ENCODE assay signal across 8 cellular contexts in the genomic region with DNA sequence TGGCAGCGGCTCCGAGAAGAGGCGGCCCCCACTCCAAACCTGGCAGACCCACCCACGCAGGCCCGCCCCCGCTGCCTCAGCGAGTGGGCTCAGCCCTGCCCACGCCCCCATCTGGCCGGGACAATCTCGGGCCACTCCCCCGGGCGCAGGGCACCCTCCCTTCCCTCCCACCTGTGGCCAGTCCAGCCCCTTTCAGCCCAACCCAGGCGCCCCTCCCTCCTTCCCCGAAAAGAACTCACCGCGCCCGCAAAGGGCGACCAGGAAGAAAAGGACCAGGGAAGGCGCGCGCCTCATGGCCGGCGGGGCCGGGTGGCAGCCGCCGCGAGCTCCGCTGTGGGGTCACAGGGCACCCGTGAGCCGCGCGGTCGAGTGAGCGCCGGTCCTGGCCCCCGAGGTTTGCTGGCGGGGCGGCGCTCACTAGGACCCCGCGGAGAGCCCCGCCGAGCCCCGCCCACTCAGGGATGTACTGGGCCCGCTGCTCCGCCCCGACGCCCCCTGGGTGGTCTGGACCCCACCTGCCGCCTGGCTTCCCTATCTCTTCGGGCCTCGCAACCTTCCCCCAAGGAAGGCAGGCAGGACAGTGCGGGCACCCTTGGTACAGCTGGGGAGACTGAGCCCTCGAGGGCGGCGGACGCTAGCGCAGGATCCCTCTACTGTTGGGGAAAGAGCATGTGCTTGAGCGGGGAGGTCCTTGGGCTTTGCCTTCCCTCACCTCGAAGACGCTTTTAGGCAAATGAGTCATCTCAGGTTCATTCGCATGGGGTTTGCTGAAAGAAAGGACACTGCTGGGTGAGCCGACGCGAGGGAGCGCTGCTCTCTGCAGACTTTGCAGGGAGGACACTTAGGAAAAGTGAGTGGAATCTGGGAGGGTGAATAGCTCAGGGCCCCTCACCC. TPM values are rescaled to one million over a fixed set of nuclear protein-coding genes. Genes with fewer than 3 reads are reported as not detected.
DNase-seq lines count a peak whose midpoint lies in the region; ATAC-seq and TF ChIP-seq lines count a peak whose summit lies in the region.

A gene with protein sequence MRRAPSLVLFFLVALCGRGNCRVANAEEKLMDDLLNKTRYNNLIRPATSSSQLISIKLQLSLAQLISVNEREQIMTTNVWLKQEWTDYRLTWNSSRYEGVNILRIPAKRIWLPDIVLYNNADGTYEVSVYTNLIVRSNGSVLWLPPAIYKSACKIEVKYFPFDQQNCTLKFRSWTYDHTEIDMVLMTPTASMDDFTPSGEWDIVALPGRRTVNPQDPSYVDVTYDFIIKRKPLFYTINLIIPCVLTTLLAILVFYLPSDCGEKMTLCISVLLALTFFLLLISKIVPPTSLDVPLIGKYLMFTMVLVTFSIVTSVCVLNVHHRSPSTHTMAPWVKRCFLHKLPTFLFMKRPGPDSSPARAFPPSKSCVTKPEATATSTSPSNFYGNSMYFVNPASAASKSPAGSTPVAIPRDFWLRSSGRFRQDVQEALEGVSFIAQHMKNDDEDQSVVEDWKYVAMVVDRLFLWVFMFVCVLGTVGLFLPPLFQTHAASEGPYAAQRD (minus strand): TSS at position 371 of the 894 bp plus-strand sequence. CDS start 77 bp downstream, at position 294.

- no peaks in the 10 kb centered on the region for H3K9me3 Mint-ChIP-seq in activated CD4-positive, alpha-beta T cell treated with anti-CD3 and anti-CD28 coated beads, Interleukin-2, amount 10 ng/mL, durations not matched to agents 24 days and 14 days

- TF ChIP-seq CTCF in HCT116 (IDR thresholded peaks at IDR 0.05 in 2 of 3, conservative IDR thresholded peaks at IDR 0.05 in 1 of 3; ENCODE audit: borderline replicate concordance in 1 of 3, insufficient read depth in 1 of 3, low read depth in 2 of 3, low read length in 2 of 3) (no peak), fibroblast of villous mesenchyme (IDR thresholded peaks at IDR 0.05; ENCODE audit: insufficient read depth, low read depth, low read length) (no peak), ovary (IDR thresholded peaks at IDR 0.05) (no peak)

- H3K36me3 Mint-ChIP-seq in activated CD4-positive, alpha-beta T cell treated with anti-CD3 and anti-CD28 coated beads, Interleukin-2, amount 10 ng/mL, durations not matched to agents 24 days and 14 days (ENCODE audit: low read depth) = no peaks in the 10 kb centered on the region

- no peak for TF ChIP-seq EP300 in ovary (IDR thresholded peaks at IDR 0.05)

- intact Hi-C loops in HCT116 (cut with micrococcal nuclease) = no loop called here
- intact Hi-C loops in activated CD4-positive, alpha-beta T cell treated with anti-CD3 and anti-CD28 coated beads, Interleukin-2, amount 10 ng/mL, durations not matched to agents 24 days and 14 days (cut with micrococcal nuclease) = no loop called here
- intact Hi-C loops in ovary (cut with DNase I) = no loop called here

- H3K27ac ChIP-seq in HCT116 (ENCODE audit: low read depth, low read length) (peak within 1 kb of the TSS; percentile 10; the same call in 1 of the 2 replicates), ovary (no peak within 1 kb of the TSS)

- no peaks in the 10 kb centered on the region for H3K9me3 ChIP-seq in HCT116 (ENCODE audit: control insufficient read depth in 1 of 2, insufficient read depth in 1 of 2, low read depth in 1 of 2, low read length in 2 of 2)
- H3K9me3 ChIP-seq in ovary = no peaks in the 10 kb centered on the region

- peaks cover 24% of the 10 kb centered on the region for H3K27me3 Mint-ChIP-seq in activated CD4-positive, alpha-beta T cell treated with anti-CD3 and anti-CD28 coated beads, Interleukin-2, amount 10 ng/mL, durations not matched to agents 24 days and 14 days

- H3K4me1 Mint-ChIP-seq in activated CD4-positive, alpha-beta T cell treated with anti-CD3 and anti-CD28 coated beads, Interleukin-2, amount 10 ng/mL, durations not matched to agents 24 days and 14 days = peaks cover 7% of the 10 kb centered on the region

- H3K4me1 ChIP-seq in HCT116 (ENCODE audit: control insufficient read depth in 1 of 2, insufficient read depth in 2 of 2, low read length in 2 of 2) (peaks cover 2 to 15% of the 10 kb centered on the region in 2 experiments; a peak in 2 of 4 replicates), ovary (ENCODE audit: insufficient read depth) (no peaks in the 10 kb centered on the region)

- ATAC-seq in HCT116 (peak; percentile 77), GM21529 (IDR thresholded peaks at IDR 0.05; ENCODE audit: unreplicated experiment) (no peak), GM21717 (IDR thresholded peaks at IDR 0.05; ENCODE audit: unreplicated experiment) (no peak)

- TF ChIP-seq RAD21 in HCT116 (IDR thresholded peaks at IDR 0.05; ENCODE audit: low read depth) = no peak

- TF ChIP-seq POLR2A in HCT116 (IDR thresholded peaks at IDR 0.05; ENCODE audit: borderline replicate concordance, extremely low read depth, insufficient read depth, insufficient read length) (no peak), ovary (IDR thresholded peaks at IDR 0.05) (no peak)

- H3K27me3 ChIP-seq in HCT116 (ENCODE audit: insufficient read depth, low read length) = no peaks in the 10 kb centered on the region
- H3K27me3 ChIP-seq in ovary = no peaks in the 10 kb centered on the region

- no peaks in the 10 kb centered on the region for H4K20me1 ChIP-seq in HCT116 (ENCODE audit: insufficient read depth)

- H3K9me2 ChIP-seq in HCT116 (ENCODE audit: insufficient read depth) = no peaks in the 10 kb centered on the region

- no peak within 1 kb of the TSS for H3K27ac Mint-ChIP-seq in activated CD4-positive, alpha-beta T cell treated with anti-CD3 and anti-CD28 coated beads, Interleukin-2, amount 10 ng/mL, durations not matched to agents 24 days and 14 days

- WGBS in ovary, 3 donors = 7 to 15% (median 8%) methylated on average over 43 to 65 of the region's 65 CpGs

- RAD21 ChIA-PET in HCT116 (lab: Charles Lee; ENCODE audit: low non-redundant PET in 1 of 2, low total read pairs in 2 of 2, uncharacterized antibody in 2 of 2, unreplicated experiment in 2 of 2) = no interaction called here

- H3K79me2 ChIP-seq in HCT116 (ENCODE audit: insufficient read depth, low read length) = no peaks in the 10 kb centered on the region

- no peak within 1 kb of the TSS for H2AFZ ChIP-seq in HCT116 (ENCODE audit: low read depth, low read length, poor library complexity, severe bottlenecking)

- POLR2A ChIA-PET in HCT116 (lab: Charles Lee) = no interaction called here

- H3K4me3 ChIP-seq in HCT116 (replicated peaks in 1 of 2; ENCODE audit: low read depth in 1 of 2, low read length in 2 of 2) (peak within 1 kb of the TSS; percentile 43 to 56), fibroblast of villous mesenchyme (ENCODE audit: low read depth, low read length) (peak within 1 kb of the TSS; percentile 49), ovary (peak within 1 kb of the TSS; percentile 31)

- no peaks in the 10 kb centered on the region for H3K36me3 ChIP-seq in HCT116 (ENCODE audit: control insufficient read depth in 1 of 2, insufficient read depth in 2 of 2, low read length in 2 of 2)
- no peaks in the 10 kb centered on the region for H3K36me3 ChIP-seq in ovary

- CTCF ChIA-PET in HCT116 (lab: Charles Lee) = no interaction called here

- peak within 1 kb of the TSS; percentile 50 for H3K9ac ChIP-seq in HCT116 (ENCODE audit: low read length)

- DNase-seq in HCT116 (ENCODE audit: low read depth, low spot score) (no peak), fibroblast of villous mesenchyme (ENCODE audit: low read depth) (no peak), ovary (peak in 1 of 5 donors; percentile 32), NAMALWA (ENCODE audit: low spot score) (no peak), midbrain (lab: John Stamatoyannopoulos, UW) (no peak)
- peak; percentile 66 for DNase-seq in activated CD4-positive, alpha-beta T cell treated with anti-CD3 and anti-CD28 coated beads, Interleukin-2, amount 10 ng/mL, durations not matched to agents 24 days and 14 days

- H3K4me2 ChIP-seq in HCT116 (ENCODE audit: low read length) = peak within 1 kb of the TSS; percentile 64

- peak within 1 kb of the TSS; percentile 57 for H3K4me3 Mint-ChIP-seq in activated CD4-positive, alpha-beta T cell treated with anti-CD3 and anti-CD28 coated beads, Interleukin-2, amount 10 ng/mL, durations not matched to agents 24 days and 14 days

- no TSS peak for BruUV-seq in HCT116 (replicated peaks; lab: Mats Ljungman, UMichigan)

TF ChIP-seq in HCT116, 20 proteins besides CTCF, POLR2A, EP300 and RAD21 (continues in another document):
- TF ChIP-seq ZNF274 (IDR thresholded peaks at IDR 0.05; ENCODE audit: low read depth, low read length) = no peak
- TF ChIP-seq FOSL1 (IDR thresholded peaks at IDR 0.05; ENCODE audit: low read depth) = peak; percentile 32; the same call in 1 of the 2 replicates
- TF ChIP-seq TCF7L2 (IDR thresholded peaks at IDR 0.05; ENCODE audit: borderline replicate concordance, extremely low read depth, insufficient read depth, insufficient read length) = no peak
- TF ChIP-seq, protein P1, sequence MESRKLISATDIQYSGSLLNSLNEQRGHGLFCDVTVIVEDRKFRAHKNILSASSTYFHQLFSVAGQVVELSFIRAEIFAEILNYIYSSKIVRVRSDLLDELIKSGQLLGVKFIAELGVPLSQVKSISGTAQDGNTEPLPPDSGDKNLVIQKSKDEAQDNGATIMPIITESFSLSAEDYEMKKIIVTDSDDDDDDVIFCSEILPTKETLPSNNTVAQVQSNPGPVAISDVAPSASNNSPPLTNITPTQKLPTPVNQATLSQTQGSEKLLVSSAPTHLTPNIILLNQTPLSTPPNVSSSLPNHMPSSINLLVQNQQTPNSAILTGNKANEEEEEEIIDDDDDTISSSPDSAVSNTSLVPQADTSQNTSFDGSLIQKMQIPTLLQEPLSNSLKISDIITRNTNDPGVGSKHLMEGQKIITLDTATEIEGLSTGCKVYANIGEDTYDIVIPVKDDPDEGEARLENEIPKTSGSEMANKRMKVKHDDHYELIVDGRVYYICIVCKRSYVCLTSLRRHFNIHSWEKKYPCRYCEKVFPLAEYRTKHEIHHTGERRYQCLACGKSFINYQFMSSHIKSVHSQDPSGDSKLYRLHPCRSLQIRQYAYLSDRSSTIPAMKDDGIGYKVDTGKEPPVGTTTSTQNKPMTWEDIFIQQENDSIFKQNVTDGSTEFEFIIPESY (IDR thresholded peaks at IDR 0.05; ENCODE audit: extremely low read depth, insufficient replicate concordance, low read length) = no peak
- TF ChIP-seq, protein P2, sequence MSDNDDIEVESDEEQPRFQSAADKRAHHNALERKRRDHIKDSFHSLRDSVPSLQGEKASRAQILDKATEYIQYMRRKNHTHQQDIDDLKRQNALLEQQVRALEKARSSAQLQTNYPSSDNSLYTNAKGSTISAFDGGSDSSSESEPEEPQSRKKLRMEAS (IDR thresholded peaks at IDR 0.05) = peak; percentile 63
- TF ChIP-seq EZH2phosphoT487 (IDR thresholded peaks at IDR 0.05; ENCODE audit: borderline replicate concordance) = no peak
- no peak for TF ChIP-seq SP1 (IDR thresholded peaks at IDR 0.05; ENCODE audit: low read depth)

RNA-seq across cellular contexts. Expression of the gene that starts here (rescaled TPM):
- total RNA-seq in HCT116 (2021; ENCODE audit: unreplicated experiment) = 2.0 TPM
- polyA plus RNA-seq in HCT116 (2012) = 1.9 and 2.3 TPM in 2 replicates
- not detected in 2 replicates for total RNA-seq in activated CD4-positive, alpha-beta T cell treated with anti-CD3 and anti-CD28 coated beads, Interleukin-2, amount 10 ng/mL, durations not matched to agents 24 days and 14 days
- total RNA-seq in fibroblast of villous mesenchyme = not detected in 2 replicates
- total RNA-seq in ovary = under 1 TPM in 2 of 7 donors, not detected in 5; 0.12 to 0.15 TPM
- 1 to 10 TPM in 1 of 2 donors, under 1 TPM in 1; 0.35 to 1.0 TPM for polyA plus RNA-seq in ovary

Comparison
In these comparisons a context has a peak if more than half of its experiments do, and no peak if none do; other contexts are left out.
1. Peak in DNase-seq in activated CD4-positive, alpha-beta T cell treated with anti-CD3 and anti-CD28 coated beads, Interleukin-2, amount 10 ng/mL, durations not matched to agents 24 days and 14 days; RNA of the gene not detected or under 1 TPM.